ENCODE assay signal across 8 cellular contexts in genomic region chr10:119892188-119893065, GRCh38. TPM values are rescaled to one million over a fixed set of nuclear protein-coding genes. Genes with fewer than 3 reads are reported as not detected.
DNase-seq lines count a peak whose midpoint lies in the region; ATAC-seq and TF ChIP-seq lines count a peak whose summit lies in the region.

SEC23IP (plus strand) TSS chr10:119892730; CDS start chr10:119892783, 53 bp downstream.

- TF ChIP-seq CTCF in spleen (IDR thresholded peaks at IDR 0.05 in 8 of 11, conservative IDR thresholded peaks at IDR 0.05 in 3 of 11), result peak in 2 of 11 experiments; percentile 14 to 32

- peaks cover 0 to 3% (median 0%) of the 10 kb centered on the region in 3 donors for H3K36me3 Mint-ChIP-seq in immature natural killer cell

- DNase-seq in AG08396 (ENCODE audit: low spot score) (peak; percentile 94), NCI-H345 treated with DMSO at 0.1 percent for 48 hours (lab: John Stamatoyannopoulos, UW; ENCODE audit: unreplicated experiment) (peak; percentile 69), immature natural killer cell (peak; percentile 85 to 86 (median 86)), spleen (peak; percentile 99)
- DNase-seq in activated CD4-positive, CD25-positive, alpha-beta regulatory T cell (lab: John Stamatoyannopoulos, UW), result peak; percentile 77 to 81 (median 80)
- peak; percentile 86 for DNase-seq in central memory CD4-positive, alpha-beta T cell

- H3K27ac Mint-ChIP-seq in immature natural killer cell, result peak within 1 kb of the TSS; percentile 95 to 99 (median 98)

- TF ChIP-seq POLR2A in spleen (IDR thresholded peaks at IDR 0.05), result peak in 2 of 3 donors; percentile 52 to 65

- H3K27ac ChIP-seq in spleen, result peak within 1 kb of the TSS; percentile 69 to 94 (median 89)

- intact Hi-C loops in spleen (cut with DNase I; ENCODE audit: low total_unique reads), result no loop called here

- ATAC-seq in GM19023 (IDR thresholded peaks at IDR 0.05; ENCODE audit: unreplicated experiment) (peak; percentile 98), HG03280 (IDR thresholded peaks at IDR 0.05; ENCODE audit: unreplicated experiment) (peak; percentile 99)

- 0 to 1% (median 1%) methylated on average over 34 to 61 of the region's 61 CpGs for WGBS in spleen, 5 donors

- H3K9me3 ChIP-seq in spleen, result peaks cover 0 to 5% (median 0%) of the 10 kb centered on the region in 8 donors

- H3K4me1 Mint-ChIP-seq in immature natural killer cell, result peaks cover 52 to 54% of the 10 kb centered on the region in 2 donors

- H3K4me3 Mint-ChIP-seq in immature natural killer cell, result peak within 1 kb of the TSS; percentile 97 to 100 (median 99)

- H3K27me3 Mint-ChIP-seq in immature natural killer cell (ENCODE audit: low read depth in 3 of 3), result peaks cover 4 to 6% (median 5%) of the 10 kb centered on the region in 3 donors

- peaks cover 0 to 21% (median 2%) of the 10 kb centered on the region in 6 donors for H3K36me3 ChIP-seq in spleen

- peaks cover 31 to 66% (median 46%) of the 10 kb centered on the region in 6 donors for H3K4me1 ChIP-seq in spleen

- no peaks in the 10 kb centered on the region for H3K27me3 ChIP-seq in spleen (replicated peaks in 1 of 7)

- peak within 1 kb of the TSS; percentile 61 to 92 (median 83) for H3K4me3 ChIP-seq in spleen

- peaks cover 0 to 1% (median 0%) of the 10 kb centered on the region in 6 donors for H3K9me3 Mint-ChIP-seq in immature natural killer cell

RNA-seq across cellular contexts. Expression of gene SEC23IP, which starts in this region (rescaled TPM):
- polyA plus RNA-seq in immature natural killer cell (10 to 100 TPM; 41.2 to 57.3 (median 47.2) TPM), spleen (1 to 10 TPM; 6.8 to 9.7 (median 8.1) TPM)
- total RNA-seq in spleen, result 10 to 100 TPM; 26.0 to 59.9 (median 56.3) TPM

Comparison
In these comparisons a context has a peak if more than half of its experiments do, and no peak if none do; other contexts are left out.
1. Peak in every context shown above with its lines: DNase-seq, ATAC-seq, H3K4me3 ChIP-seq and H3K27ac ChIP-seq.